1 cellular context compared by ENCODE assay signal in genomic region chr17:64537488-64537887, GRCh38.
TF ChIP-seq lines count a peak whose summit lies in the region.

No MANE protein-coding gene starts in this region.

TF ChIP-seq in K562, 482 proteins besides CTCF, POLR2A, EP300 and RAD21 (continued from another document and continues in another):
- TF ChIP-seq GMEB1 (CRISPR knock-in tag; IDR thresholded peaks at IDR 0.05) (no peak), ZBTB49 (CRISPR knock-in tag; IDR thresholded peaks at IDR 0.05; ENCODE audit: borderline replicate concordance) (no peak), RBM25 (IDR thresholded peaks at IDR 0.05; ENCODE audit: low read depth, low read length, severe bottlenecking) (no peak), GATAD2A (IDR thresholded peaks at IDR 0.05) (no peak), NFYB (IDR thresholded peaks at IDR 0.05; ENCODE audit: extremely low read depth, insufficient read length) (no peak), EGR1 (conservative IDR thresholded peaks at IDR 0.05) (no peak), ZNF830 (CRISPR knock-in tag; IDR thresholded peaks at IDR 0.05) (no peak), HBP1 (CRISPR knock-in tag; IDR thresholded peaks at IDR 0.05) (no peak), DMBX1 (CRISPR knock-in tag; IDR thresholded peaks at IDR 0.05; ENCODE audit: borderline replicate concordance) (peak; percentile 45; the same call in 1 of the 2 replicates), ZNF174 (CRISPR knock-in tag; IDR thresholded peaks at IDR 0.05) (0 out of 2 replicates have a peak, but pooled peaks have one; percentile 4), FOS (IDR thresholded peaks at IDR 0.05; ENCODE audit: extremely low read depth, insufficient read length) (no peak), CREB1 (IDR thresholded peaks at IDR 0.05) (peak; percentile 41; the same call in 1 of the 2 replicates), CREB1 (CRISPR knock-in tag; IDR thresholded peaks at IDR 0.05) (no peak), ZNF780A (CRISPR knock-in tag; IDR thresholded peaks at IDR 0.05) (no peak), HSF4 (CRISPR knock-in tag; IDR thresholded peaks at IDR 0.05; ENCODE audit: borderline replicate concordance) (no peak), ZNF134 (CRISPR knock-in tag; conservative IDR thresholded peaks at IDR 0.05) (0 out of 2 replicates have a peak, but pooled peaks have one; percentile 30), CHAMP1 (IDR thresholded peaks at IDR 0.05) (0 out of 2 replicates have a peak, but pooled peaks have one; percentile 16), ZFP1 (CRISPR knock-in tag; IDR thresholded peaks at IDR 0.05) (no peak), ZBTB11 (CRISPR knock-in tag; IDR thresholded peaks at IDR 0.05) (no peak), PHF21A (IDR thresholded peaks at IDR 0.05; ENCODE audit: borderline replicate concordance, low read depth) (no peak), SMAD1 (IDR thresholded peaks at IDR 0.05; ENCODE audit: low read depth, low read length, partially characterized antibody) (peak; percentile 85), HMG20B (CRISPR knock-in tag; IDR thresholded peaks at IDR 0.05) (no peak), CEBPZ (IDR thresholded peaks at IDR 0.05; ENCODE audit: borderline replicate concordance, low read depth, low read length) (no peak), ZEB2 (IDR thresholded peaks at IDR 0.05) (peak; percentile 66; the same call in 1 of the 2 replicates), FOXP4 (CRISPR knock-in tag; IDR thresholded peaks at IDR 0.05; ENCODE audit: borderline replicate concordance) (no peak), ZKSCAN8 (CRISPR knock-in tag; IDR thresholded peaks at IDR 0.05) (no peak), TSHZ1 (CRISPR knock-in tag; IDR thresholded peaks at IDR 0.05) (no peak), CSDE1 (IDR thresholded peaks at IDR 0.05) (no peak), ZC3H8 (IDR thresholded peaks at IDR 0.05) (no peak), KLF16 (IDR thresholded peaks at IDR 0.05) (no peak), SMARCA4 (IDR thresholded peaks at IDR 0.05) (peak; percentile 92)
